8 cellular contexts compared by ENCODE assay signal in genomic region chr7:151248191-151249033, GRCh38. TPM values are rescaled to one million over a fixed set of nuclear protein-coding genes. Genes with fewer than 3 reads are reported as not detected.
DNase-seq lines count a peak whose midpoint lies in the region; ATAC-seq and TF ChIP-seq lines count a peak whose summit lies in the region.

SMARCD3 (minus strand) TSS chr7:151248694; CDS start chr7:151248562, 132 bp downstream.

- no peaks in the 10 kb centered on the region for H3K36me3 ChIP-seq in BLaER1
- no peaks in the 10 kb centered on the region for H3K36me3 ChIP-seq in HUES6 (ENCODE audit: control insufficient read depth, insufficient read depth, low read length)
- no peaks in the 10 kb centered on the region for H3K36me3 ChIP-seq in suprapubic skin

- no peaks in the 10 kb centered on the region for H3K9me3 ChIP-seq in BLaER1
- H3K9me3 ChIP-seq in HUES6 (ENCODE audit: control insufficient read depth, insufficient read depth, low read depth, low read length) = no peaks in the 10 kb centered on the region
- no peaks in the 10 kb centered on the region for H3K9me3 ChIP-seq in suprapubic skin

- peak within 1 kb of the TSS; percentile 59 for H3K9ac ChIP-seq in BLaER1
- H3K9ac ChIP-seq in HUES6 (ENCODE audit: low read length) = peak within 1 kb of the TSS; percentile 67

- no peak for TF ChIP-seq POLR2A in suprapubic skin (IDR thresholded peaks at IDR 0.05)

- DNase-seq in activated CD4-positive, alpha-beta T cell treated with anti-CD3 and anti-CD28 coated beads for 4 hours = peak; percentile 30 to 35
- DNase-seq in epithelial cell of prostate (ENCODE audit: low read depth, low spot score) (no peak), mesenteric fat pad (ENCODE audit: low spot score) (no peak), suprapubic skin (ENCODE audit: low spot score in 2 of 2) (peak in 1 of 2 donors; percentile 74), T-helper 9 cell (no peak)

- H3K27me3 ChIP-seq in BLaER1 (peaks cover 98% of the 10 kb centered on the region), HUES6 (ENCODE audit: control insufficient read depth, insufficient read depth, low read length) (peaks cover 74% of the 10 kb centered on the region), suprapubic skin (peaks cover 9% of the 10 kb centered on the region)

- no peak for TF ChIP-seq CTCF in suprapubic skin (IDR thresholded peaks at IDR 0.05)

- H3K4me1 ChIP-seq in BLaER1 (peaks cover 64% of the 10 kb centered on the region), HUES6 (ENCODE audit: control insufficient read depth, insufficient read depth, low read length) (peaks cover 63% of the 10 kb centered on the region), suprapubic skin (peaks cover 84% of the 10 kb centered on the region)

- H3K4me3 ChIP-seq in BLaER1 (peak within 1 kb of the TSS; percentile 66), HUES6 (ENCODE audit: low read depth, low read length) (peak within 1 kb of the TSS; percentile 71), suprapubic skin (peak within 1 kb of the TSS; percentile 68)

- ATAC-seq in HG02798 (IDR thresholded peaks at IDR 0.05; ENCODE audit: poor library complexity, unreplicated experiment) = no peak

- H3K4me2 ChIP-seq in BLaER1 = peak within 1 kb of the TSS; percentile 94

- under 1% methylated on average over 48 of the region's 84 CpGs for WGBS in suprapubic skin

- no peak for TF ChIP-seq EP300 in suprapubic skin (IDR thresholded peaks at IDR 0.05)

- peaks cover 92% of the 10 kb centered on the region for H4K20me1 ChIP-seq in BLaER1

- H3K27ac ChIP-seq in BLaER1 (no peak within 1 kb of the TSS), HUES6 (ENCODE audit: low read depth, low read length) (no peak within 1 kb of the TSS), epithelial cell of prostate (peak within 1 kb of the TSS; percentile 15), suprapubic skin (peak within 1 kb of the TSS; percentile 86)

RNA-seq across cellular contexts. Expression of gene SMARCD3, which starts in this region (rescaled TPM):
- total RNA-seq in mesenteric fat pad (36.5 TPM), suprapubic skin (10 to 100 TPM in 2 of 4 donors, 1 to 10 TPM in 2; 9.6 to 15.8 (median 10.9) TPM)

Comparison
In these comparisons a context has a peak if more than half of its experiments do, and no peak if none do; other contexts are left out.
1. H3K27ac ChIP-seq: peak in epithelial cell of prostate (single experiment) and suprapubic skin (single experiment); none in BLaER1 (single experiment) and HUES6 (single experiment).
2. DNase-seq: peak in activated CD4-positive, alpha-beta T cell treated with anti-CD3 and anti-CD28 coated beads for 4 hours (2 of 2); none in epithelial cell of prostate (single experiment), mesenteric fat pad (single experiment) and T-helper 9 cell (single experiment).
3. Peak in every context shown above with its lines, with median percentiles within 50 percentile points of each other: H3K4me3 ChIP-seq.